In genomic region chrX:23742693-23743622, GRCh38 we compare ENCODE assay signal across 8 cellular contexts. TPM values are rescaled to one million over a fixed set of nuclear protein-coding genes. Genes with fewer than 3 reads are reported as not detected.
DNase-seq lines count a peak whose midpoint lies in the region; ATAC-seq, FAIRE-seq and TF ChIP-seq lines count a peak whose summit lies in the region.

Gene ACOT9 (minus strand): TSS chrX:23743276. CDS start chrX:23743144, 132 bp downstream.

- TF ChIP-seq CTCF in heart left ventricle (IDR thresholded peaks at IDR 0.05): no peak
- TF ChIP-seq CTCF in upper lobe of left lung (IDR thresholded peaks at IDR 0.05): no peak

- H3K4me3 ChIP-seq in adipocyte (ENCODE audit: low read length) (peak within 1 kb of the TSS; percentile 93), heart left ventricle (peak within 1 kb of the TSS; percentile 61 to 98 (median 79)), upper lobe of left lung (peak within 1 kb of the TSS; percentile 36 to 75 (median 74))

- H3K9ac ChIP-seq in adipocyte (ENCODE audit: low read length): peak within 1 kb of the TSS; percentile 90

- H3K9me3 ChIP-seq in adipocyte (ENCODE audit: control insufficient read depth, low read length) (no peaks in the 10 kb centered on the region), heart left ventricle (no peaks in the 10 kb centered on the region), upper lobe of left lung (peaks cover 0 to 11% (median 0%) of the 10 kb centered on the region in 4 donors)

- ATAC-seq in heart left ventricle: peak; percentile 97 to 99 (median 98)
- ATAC-seq in upper lobe of left lung (ENCODE audit: low FRiP score in 2 of 2): peak; percentile 97 to 99

- peak in 1 of 4 donors; percentile 27 for TF ChIP-seq EP300 in upper lobe of left lung (IDR thresholded peaks at IDR 0.05)

- peak; percentile 45 for FAIRE-seq in H54 (lab: Jason Lieb, UNC)

- intact Hi-C loops in heart left ventricle (cut with DNase I): loop anchor here in 4 of 10 donors (2.0 to 10.0 kb wide), 5 partner anchors 39 to 162 kb away; partner anchors contain the start of genes SAT1 (in 2 of the 4), APOO (in 1 of the 4) and CXorf58 (in 1 of the 4)

- TF ChIP-seq POLR2A in H54 (IDR thresholded peaks at IDR 0.05; ENCODE audit: low read depth, low read length) (peak; percentile 77), heart left ventricle (IDR thresholded peaks at IDR 0.05) (peak; percentile 16 to 78), upper lobe of left lung (IDR thresholded peaks at IDR 0.05) (peak; percentile 28 to 86 (median 68))

- H3K36me3 ChIP-seq in adipocyte (ENCODE audit: control insufficient read depth, insufficient read depth, low read length, severe bottlenecking) (no peaks in the 10 kb centered on the region), heart left ventricle (no peaks in the 10 kb centered on the region), upper lobe of left lung (no peaks in the 10 kb centered on the region)

- WGBS in heart left ventricle, 4 donors: 0 to 39% (median 17%) methylated on average over 28 to 74 of the region's 74 CpGs
- WGBS in upper lobe of left lung, 2 donors: 0 to 39% methylated on average over 1 to 68 of the region's 74 CpGs

- H3K4me1 ChIP-seq in adipocyte (ENCODE audit: control insufficient read depth, insufficient read depth, low read length): no peaks in the 10 kb centered on the region
- H3K4me1 ChIP-seq in heart left ventricle: peaks cover 0 to 15% (median 4%) of the 10 kb centered on the region in 12 donors
- H3K4me1 ChIP-seq in upper lobe of left lung: peaks cover 0 to 6% (median 3%) of the 10 kb centered on the region in 4 donors

- DNase-seq in GDM1 (lab: John Stamatoyannopoulos, UW) (peak; percentile 68), H54 (ENCODE audit: insufficient read length, low spot score) (peak; percentile 41), M059J (ENCODE audit: low read depth) (peak; percentile 97), T follicular helper cell (ENCODE audit: low read depth) (peak; percentile 50), adipocyte (ENCODE audit: low read depth) (peak; percentile 94), heart left ventricle (peak; percentile 90 to 97 (median 94)), pons (ENCODE audit: low spot score) (peak; percentile 72), upper lobe of left lung (peak; percentile 95 to 96)

- H3K27ac ChIP-seq in heart left ventricle: peak within 1 kb of the TSS; percentile 92 to 100 (median 94)
- peak within 1 kb of the TSS; percentile 92 to 96 (median 94) for H3K27ac ChIP-seq in upper lobe of left lung

- H3K27me3 ChIP-seq in adipocyte (replicated peaks; ENCODE audit: control insufficient read depth, insufficient read depth, low read length): no peaks in the 10 kb centered on the region
- peaks cover 0 to 2% (median 0%) of the 10 kb centered on the region in 9 donors for H3K27me3 ChIP-seq in heart left ventricle
- no peaks in the 10 kb centered on the region for H3K27me3 ChIP-seq in upper lobe of left lung

RNA-seq across cellular contexts. Expression of gene ACOT9, which starts in this region (rescaled TPM):
- total RNA-seq in M059J (2014; rRNA removed; shearing (Covaris generic)): 47.9 and 75.6 TPM in 2 replicates
- total RNA-seq in heart left ventricle (10 to 100 TPM; 45.3 to 81.1 (median 59.3) TPM), upper lobe of left lung (10 to 100 TPM; 40.3 to 54.5 (median 45.1) TPM)
- 10 to 100 TPM; 55.5 to 77.9 TPM for polyA plus RNA-seq in heart left ventricle

Comparison
In these comparisons a context has a peak if more than half of its experiments do, and no peak if none do; other contexts are left out.
1. Peak in every context shown above with its lines: DNase-seq, ATAC-seq, H3K4me3 ChIP-seq and H3K27ac ChIP-seq.
2. DNase-seq: peak in every context shown above with its lines; median percentile 97 in M059J; 96 in upper lobe of left lung; 94 in adipocyte; 94 in heart left ventricle; 72 in pons; 68 in GDM1; 50 in T follicular helper cell; 41 in H54.